ENCODE assay signal across 14 cellular contexts in the genomic region with DNA sequence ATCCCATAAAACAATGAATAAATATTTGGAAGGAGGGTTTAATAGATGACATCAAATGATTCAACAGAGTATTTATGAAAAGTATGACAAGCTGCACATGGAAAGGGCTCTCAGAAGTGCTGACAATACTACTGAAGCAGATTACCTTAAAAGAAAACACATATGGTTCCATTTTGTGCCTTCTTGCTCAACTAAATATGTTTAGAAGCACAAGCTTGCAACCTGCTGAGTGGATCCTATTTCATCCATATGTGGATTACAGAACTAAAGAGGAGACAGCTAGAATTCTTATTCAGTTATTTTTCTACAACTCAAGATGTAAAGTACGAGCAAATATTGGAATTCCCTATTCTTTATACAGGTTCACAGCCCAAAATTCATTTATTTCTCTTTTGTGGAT.
"Had no signal": no experiment of that assay in that cellular context is flagged by ENCODE, and none has a peak within 500 bp of the region (broad histone marks: within the 10 kb centered on the region; RNA-seq: fewer than 3 reads in every experiment).

No MANE protein-coding gene starts in this region.

- H3K36me3 ChIP-seq: heart right ventricle, upper lobe of left lung, WERI-Rb-1 had no signal

- H3K4me1 ChIP-seq: heart right ventricle, upper lobe of left lung had no signal

- H3K9me3 ChIP-seq: heart right ventricle, upper lobe of left lung had no signal

- H3K4me3 ChIP-seq: heart right ventricle, upper lobe of left lung had no signal

- H3K27ac ChIP-seq: heart right ventricle, upper lobe of left lung, WERI-Rb-1 had no signal

- ATAC-seq: heart right ventricle; left cardiac atrium; natural killer cell treated with Interleukin-12 subunit alpha and Interleukin-12 subunit beta and Interleukin-15 and Interleukin-18, amount 100 ng/mL, for 72 hours; stimulated activated naive CD8-positive, alpha-beta T cell treated with anti-CD3 and anti-CD28 coated beads, Interleukin-15, Interleukin-2, amounts not matched to agents 100 U/mL and 50 U/mL, for 24 hours; T-cell had no signal

- H3K27me3 ChIP-seq: heart right ventricle, upper lobe of left lung had no signal

- DNase-seq: activated naive CD4-positive, alpha-beta T cell; activated T-cell treated with anti-CD3 and anti-CD28 coated beads, Interleukin-2, amount 50 U/mL, for 24 hours; cerebellar nuclear complex; effector CD4-positive, alpha-beta T cell; heart right ventricle; islet precursor cell; left cardiac atrium; retina; stimulated activated CD4-positive, alpha-beta T cell treated with anti-CD3 and anti-CD28 coated beads, Interleukin-4, amount 100 ng/mL, for 24 hours; stimulated activated naive CD8-positive, alpha-beta T cell treated with anti-CD3 and anti-CD28 coated beads, Interleukin-15, Interleukin-2, amounts not matched to agents 100 U/mL and 50 U/mL, for 24 hours; T-cell; upper lobe of left lung; WERI-Rb-1 had no signal
